ENCODE assay signal across 20 cellular contexts in the genomic region with DNA sequence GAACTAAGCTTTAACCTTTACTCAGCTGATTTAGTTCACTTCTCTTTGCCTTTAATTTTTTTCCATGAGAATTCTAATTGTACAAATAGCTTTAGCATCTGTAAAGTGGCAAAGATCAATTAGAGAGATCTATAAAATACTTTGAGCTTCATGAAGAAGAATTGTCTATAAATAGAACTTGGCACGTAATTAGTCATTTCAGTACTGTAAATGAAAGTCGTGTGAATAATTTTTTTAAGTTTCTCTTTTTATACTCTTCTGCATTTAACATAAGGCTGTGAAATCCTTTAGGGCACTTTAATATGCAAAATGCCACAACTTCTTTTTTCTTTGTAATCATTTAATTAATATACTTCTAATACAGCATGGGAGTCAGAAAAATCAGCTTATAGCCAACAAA.
"Had no signal": no experiment of that assay in that cellular context is flagged by ENCODE, and none has a peak within 500 bp of the region (broad histone marks: within the 10 kb centered on the region; RNA-seq: fewer than 3 reads in every experiment).

No MANE protein-coding gene starts in this region.

- H2AFZ ChIP-seq: parathyroid adenoma had no signal

- ATAC-seq: heart left ventricle; left lobe of liver; naive thymus-derived CD4-positive, alpha-beta T cell; psoas muscle; sciatic nerve; stimulated activated memory B cell treated with anti-CD40 and anti-IgM and Interleukin-4, amounts not matched to agents 10 μg/mL and 1 μg/mL and 100 μg/mL, for 72 hours; upper lobe of right lung had no signal

- H3K9me3 ChIP-seq: heart left ventricle, psoas muscle, spleen, testis, tibial nerve, upper lobe of right lung, vagina had no signal

- DNase-seq: dermis blood vessel endothelial cell; heart left ventricle; islet precursor cell; mammary epithelial cell; naive thymus-derived CD4-positive, alpha-beta T cell; nephron progenitor cell; psoas muscle; retina; spleen; stimulated activated CD4-positive, alpha-beta T cell treated with anti-CD3 and anti-CD28 coated beads, Interleukin-15, amount 100 ng/mL, for 24 hours; stimulated activated CD4-positive, alpha-beta T cell treated with anti-CD3 and anti-CD28 coated beads, Interleukin-1b, Interleukin-23, amount 100 ng/mL, for 48 hours; stimulated activated CD4-positive, alpha-beta T cell treated with anti-CD3 and anti-CD28 coated beads, Interleukin-4, amount 100 ng/mL, for 24 hours; testis; upper lobe of right lung had no signal

- H3K79me2 ChIP-seq: parathyroid adenoma had no signal

- H3K36me3 ChIP-seq: heart left ventricle, spleen, tibial nerve, upper lobe of right lung, vagina had no signal

- H3K4me1 ChIP-seq: parathyroid adenoma, spleen, testis, upper lobe of right lung, vagina had no signal

- H3K9ac ChIP-seq: parathyroid adenoma had no signal

- H3K27me3 ChIP-seq: heart left ventricle, testis, tibial nerve, upper lobe of right lung, vagina had no signal

- H3K4me3 ChIP-seq: heart left ventricle, psoas muscle, spleen, testis, tibial nerve, upper lobe of right lung, vagina had no signal

- H3K27ac ChIP-seq: heart left ventricle, parathyroid adenoma, psoas muscle, spleen, testis, tibial nerve, upper lobe of right lung, vagina had no signal
